18 cellular contexts compared by ENCODE assay signal in genomic region chr20:51688600-51688999, GRCh38.
DNase-seq lines count a peak whose midpoint lies in the region; TF ChIP-seq lines count a peak whose summit lies in the region.
"Had no signal": no experiment of that assay in that cellular context is flagged by ENCODE, and none has a peak within 500 bp of the region (broad histone marks: within the 10 kb centered on the region; RNA-seq: fewer than 3 reads in every experiment).

No MANE protein-coding gene starts in this region.

- TF ChIP-seq EP300 in neural cell (conservative IDR thresholded peaks at IDR 0.05; ENCODE audit: poor library complexity, severe bottlenecking) = peak; percentile 59

- no peaks in the 10 kb centered on the region for H3K9me3 ChIP-seq in Caco-2
- H3K9me3 ChIP-seq in Loucy (ENCODE audit: insufficient read depth, low read depth, low read length) = no peaks in the 10 kb centered on the region
- H3K9me3 ChIP-seq in neural cell (ENCODE audit: low read length) = no peaks in the 10 kb centered on the region
- H3K9me3 ChIP-seq: BLaER1 had no signal

- H3F3A ChIP-seq in Loucy (ENCODE audit: low read depth) = peaks cover 5% of the 10 kb centered on the region; the same call in 1 of the 2 replicates
- H3F3A ChIP-seq in neural cell (ENCODE audit: insufficient read depth, low read length, poor library complexity, severe bottlenecking) = peaks cover 3% of the 10 kb centered on the region

- no peaks in the 10 kb centered on the region for H4K20me1 ChIP-seq in Loucy (ENCODE audit: insufficient read depth, low read length, poor library complexity, severe bottlenecking)
- H4K20me1 ChIP-seq in neural cell (ENCODE audit: insufficient read depth) = no peaks in the 10 kb centered on the region
- H4K20me1 ChIP-seq: BLaER1 had no signal

- no peak for TF ChIP-seq RAD21 in neural cell (conservative IDR thresholded peaks at IDR 0.05)

- H3K36me3 Mint-ChIP-seq in Caco-2 (ENCODE audit: insufficient read depth, unreplicated experiment) (peaks cover 83% of the 10 kb centered on the region), brain (peaks cover 77% of the 10 kb centered on the region)
- H3K36me3 Mint-ChIP-seq: CD8-positive, alpha-beta T cell had no signal

- H3K9ac ChIP-seq in Loucy (ENCODE audit: low read depth, low read length, poor library complexity, severe bottlenecking) = no peak overlapping the region
- H3K9ac ChIP-seq in neural cell (ENCODE audit: low read length) = peak overlapping the region; percentile 15
- H3K9ac ChIP-seq: BLaER1 had no signal

- peaks cover 73% of the 10 kb centered on the region for H3K79me2 ChIP-seq in Loucy (ENCODE audit: insufficient read depth, low read length)
- H3K79me2 ChIP-seq in neural cell (replicated peaks; ENCODE audit: insufficient read depth, low read length) = no peaks in the 10 kb centered on the region

- peak overlapping the region; percentile 64 for H3K27ac ChIP-seq in neural cell (ENCODE audit: low read length)
- H3K27ac ChIP-seq: BLaER1 had no signal

- H3K27me3 ChIP-seq in Caco-2 (replicated peaks; ENCODE audit: control insufficient read depth, insufficient read depth, low read length) = no peaks in the 10 kb centered on the region
- no peaks in the 10 kb centered on the region for H3K27me3 ChIP-seq in Loucy (ENCODE audit: insufficient read depth, low read length, poor library complexity, severe bottlenecking)
- H3K27me3 ChIP-seq in neural cell (ENCODE audit: insufficient read depth, low read depth, low read length) = no peaks in the 10 kb centered on the region
- H3K27me3 ChIP-seq: BLaER1 had no signal

- H3K4me3 ChIP-seq in Caco-2 (ENCODE audit: low read depth, low read length) (no peak overlapping the region), Loucy (ENCODE audit: low read length, poor library complexity, severe bottlenecking) (no peak overlapping the region), neural cell (ENCODE audit: low read length) (peak overlapping the region; percentile 26)
- H3K4me3 ChIP-seq: BLaER1 had no signal

- H3K27me3 Mint-ChIP-seq in Caco-2 (ENCODE audit: insufficient read depth, unreplicated experiment) (no peaks in the 10 kb centered on the region), brain (peaks cover 3% of the 10 kb centered on the region)

- H3K4me2 ChIP-seq in Loucy (ENCODE audit: low read depth, low read length, poor library complexity, severe bottlenecking) = peak overlapping the region; percentile 98
- H3K4me2 ChIP-seq in neural cell (ENCODE audit: low read length) = no peak overlapping the region
- H3K4me2 ChIP-seq: BLaER1 had no signal

- H3K4me1 Mint-ChIP-seq in Caco-2 (ENCODE audit: low read depth, unreplicated experiment) (no peaks in the 10 kb centered on the region), brain (peaks cover 25% of the 10 kb centered on the region)

- DNase-seq in Caco-2 = no peak
- no peak for DNase-seq in hepatic stellate cell (ENCODE audit: low spot score)
- no peak for DNase-seq in activated CD8-positive, alpha-beta memory T cell treated with anti-CD3 and anti-CD28 coated beads for 24 hours
- no peak for DNase-seq in HK-2 (ENCODE audit: unreplicated experiment)
- DNase-seq in putamen (ENCODE audit: low spot score) = no peak
- DNase-seq: CD8-positive, alpha-beta T cell; DMS53; EL; H7; NCI-H1105 treated with DMSO at 0.1 percent for 48 hours; NCI-H1694; NCI-H510A treated with DMSO at 0.1 percent for 48 hours; PC-3; RPMI8226 had no signal

- POLR2A ChIA-PET in Caco-2 (lab: Charles Lee) = interaction anchor here (0.5 kb wide), 1 partner anchor 12 kb away, joined by 3 read pairs; no protein-coding TSS in a partner anchor

- H2AFZ ChIP-seq in Loucy (ENCODE audit: low read length) (no peak overlapping the region), neural cell (ENCODE audit: low read depth, low read length) (no peak overlapping the region)

- intact Hi-C loops in Caco-2 (cut with micrococcal nuclease; ENCODE audit: unreplicated experiment) = loop anchor here (5.0 kb wide), 1 partner anchor 51 kb away; no protein-coding TSS in a partner anchor

- BruUV-seq in Caco-2 (replicated peaks; lab: Mats Ljungman, UMichigan) = no TSS peak

- H3K36me3 ChIP-seq in Caco-2 (ENCODE audit: control insufficient read depth, insufficient read depth, low read length) (peaks cover 6% of the 10 kb centered on the region), Loucy (ENCODE audit: insufficient read depth, low read length) (peaks cover 23% of the 10 kb centered on the region; the same call in 1 of the 2 replicates), neural cell (ENCODE audit: insufficient read depth, low read length) (no peaks in the 10 kb centered on the region)

- TF ChIP-seq CTCF in Caco-2 (IDR thresholded peaks at IDR 0.05; ENCODE audit: insufficient read depth in 1 of 2, low read depth in 1 of 2, low read length in 1 of 2, severe bottlenecking in 1 of 2, unreplicated experiment in 1 of 2) = no peak
- no peak; the same call in 1 of the 2 replicates for TF ChIP-seq CTCF in Loucy (conservative IDR thresholded peaks at IDR 0.05; ENCODE audit: low read length)
- no peak for TF ChIP-seq CTCF in brain (conservative IDR thresholded peaks at IDR 0.05)
- no peak for TF ChIP-seq CTCF in neural cell (IDR thresholded peaks at IDR 0.05; ENCODE audit: poor library complexity, severe bottlenecking)

- CTCF ChIA-PET in Caco-2 (lab: Charles Lee) = interaction anchor here (0.7 to 1.6 kb wide), 2 partner anchors 12 to 21 kb away, joined by 3 to 5 read pairs; no protein-coding TSS in a partner anchor

- H3K9me2 ChIP-seq in Loucy (replicated peaks; ENCODE audit: low read depth, low read length) = no peaks in the 10 kb centered on the region
- no peaks in the 10 kb centered on the region for H3K9me2 ChIP-seq in neural cell (ENCODE audit: insufficient read depth, low read length)

- H3K27ac Mint-ChIP-seq in Caco-2 (ENCODE audit: unreplicated experiment) (peak overlapping the region; percentile 2), brain (peak overlapping the region in 4 of 5 experiments; percentile 40 to 91 (median 59))
- H3K27ac Mint-ChIP-seq: CD8-positive, alpha-beta T cell had no signal

- H3K4me1 ChIP-seq in Caco-2 (no peaks in the 10 kb centered on the region), Loucy (ENCODE audit: insufficient read depth, low read length, poor library complexity, severe bottlenecking) (peaks cover 71% of the 10 kb centered on the region)

- H3K4me3 Mint-ChIP-seq in Caco-2 (ENCODE audit: unreplicated experiment) (no peak overlapping the region), brain (no peak overlapping the region)
- H3K4me3 Mint-ChIP-seq: CD8-positive, alpha-beta T cell had no signal

- H3K9me3 Mint-ChIP-seq in Caco-2 (ENCODE audit: unreplicated experiment) (no peaks in the 10 kb centered on the region), brain (peaks cover 0 to 2% (median 0%) of the 10 kb centered on the region in 5 experiments)
- H3K9me3 Mint-ChIP-seq: CD8-positive, alpha-beta T cell had no signal

TF ChIP-seq in neural cell, 6 proteins besides CTCF, POLR2A, EP300 and RAD21:
- TF ChIP-seq MXI1 (conservative IDR thresholded peaks at IDR 0.05; ENCODE audit: poor library complexity, severe bottlenecking) (peak; percentile 24), SMC3 (conservative IDR thresholded peaks at IDR 0.05; ENCODE audit: poor library complexity) (peak; percentile 13), POLR2AphosphoS5 (IDR thresholded peaks at IDR 0.05) (peak; percentile 43), EZH2 (IDR thresholded peaks at IDR 0.05; ENCODE audit: borderline replicate concordance, insufficient read depth, low read length, poor library complexity, severe bottlenecking) (no peak), REST (IDR thresholded peaks at IDR 0.05; ENCODE audit: borderline replicate concordance) (no peak), TAF1 (IDR thresholded peaks at IDR 0.05; ENCODE audit: low read depth) (no peak)
